8 cellular contexts compared by ENCODE assay signal in the genomic region with DNA sequence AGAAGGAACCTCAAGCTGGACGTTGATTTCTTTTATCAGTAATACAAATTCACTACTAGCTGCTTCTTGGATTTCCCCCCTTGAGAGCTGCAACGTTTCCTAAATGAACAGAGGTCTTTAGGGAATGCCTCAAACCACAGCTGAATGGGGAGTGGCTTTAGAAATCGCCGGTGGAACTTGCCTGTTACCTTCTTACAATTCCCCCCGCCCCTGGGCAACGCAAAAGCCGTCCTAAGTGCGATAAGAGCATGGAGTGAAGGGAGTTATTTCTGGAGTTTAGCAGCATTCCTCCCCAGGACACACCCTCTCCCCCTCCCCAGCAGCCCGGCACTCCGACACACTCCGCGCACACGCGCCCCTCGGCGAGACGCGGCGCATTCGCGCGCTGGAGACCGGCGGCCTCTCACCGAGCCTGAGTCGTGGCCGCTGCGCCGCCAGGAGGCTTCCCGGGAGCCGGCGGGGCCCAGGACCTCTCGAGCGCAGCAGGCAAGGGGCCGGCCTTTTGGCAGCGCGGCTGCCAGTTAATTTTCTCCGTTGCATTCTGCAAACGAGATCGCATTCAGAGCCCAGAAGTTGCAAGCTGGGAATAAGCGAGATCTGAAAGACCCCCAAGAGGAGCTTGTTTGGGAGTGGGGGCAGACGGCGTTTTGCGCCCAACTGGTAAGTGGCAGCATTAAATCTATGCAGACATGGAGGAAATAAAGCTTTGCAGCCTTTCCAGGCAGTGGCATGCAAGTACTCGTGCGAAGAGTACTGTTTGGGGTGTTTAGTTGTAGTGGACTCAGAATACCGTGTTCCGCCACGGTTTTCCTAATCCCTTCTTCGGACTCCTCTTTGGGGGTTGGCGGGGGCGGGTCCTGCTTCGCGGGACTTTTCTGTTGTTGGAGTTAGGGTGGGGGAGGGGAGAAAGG.
A peak's percentile ranks its signal among the peaks of the same experiment; 100 is the strongest.
DNase-seq lines count a peak whose midpoint lies in the region; ATAC-seq and TF ChIP-seq lines count a peak whose summit lies in the region.

No MANE protein-coding gene starts in this region.

- ATAC-seq in esophagus mucosa (peak; percentile 73), GM21447 (IDR thresholded peaks at IDR 0.05; ENCODE audit: unreplicated experiment) (no peak), GM18502 (IDR thresholded peaks at IDR 0.05; ENCODE audit: poor library complexity, unreplicated experiment) (no peak)

- H3K27ac ChIP-seq in uterus, result peak overlapping the region; percentile 92

- H3K4me3 ChIP-seq in HAP-1 (peak overlapping the region; percentile 45), uterus (peak overlapping the region; percentile 54 to 68)

- intact Hi-C loops in uterus (cut with DNase I; ENCODE audit: low total_unique reads), result loop anchor here (10.0 kb wide), 1 partner anchor 203 kb away; no protein-coding TSS in a partner anchor

- TF ChIP-seq POLR2A in uterus (IDR thresholded peaks at IDR 0.05), result peak in 1 of 2 donors; percentile 53

- H3K9me3 ChIP-seq in HAP-1, result no peaks in the 10 kb centered on the region
- no peaks in the 10 kb centered on the region for H3K9me3 ChIP-seq in uterus

- H3K36me3 ChIP-seq in HAP-1 (replicated peaks), result no peaks in the 10 kb centered on the region
- H3K36me3 ChIP-seq in uterus, result no peaks in the 10 kb centered on the region

- H3K4me1 ChIP-seq in HAP-1 (peaks cover 35% of the 10 kb centered on the region), uterus (peaks cover 0 to 5% of the 10 kb centered on the region in 2 donors)

- in situ Hi-C loops in HAP-1 (cut with MboI; ENCODE audit: low sequenced_read_pairs), result no loop called here
- in situ Hi-C loops in SK-MEL-5 (cut with HindIII; ENCODE audit: low pct_unique_long_range_greater_than_20kb, low sequenced_read_pairs), result no loop called here

- DNase-seq in Ammon's horn (ENCODE audit: low spot score) (peak; percentile 11), HAP-1 (ENCODE audit: low spot score in 2 of 2) (peak; percentile 71 to 79), SK-MEL-5 (ENCODE audit: low read depth, low spot score) (peak; percentile 56), mucosa of gallbladder (ENCODE audit: low spot score) (peak; percentile 27), uterus (peak; percentile 76 to 82)

- peak; percentile 26 to 69 (median 54) for TF ChIP-seq CTCF in uterus (IDR thresholded peaks at IDR 0.05)

- H3K27me3 ChIP-seq in HAP-1 (ENCODE audit: low read depth), result no peaks in the 10 kb centered on the region
- no peaks in the 10 kb centered on the region for H3K27me3 ChIP-seq in uterus

Comparison
In these comparisons a context has a peak if more than half of its experiments do, and no peak if none do; other contexts are left out.
1. DNase-seq: peak in every context shown above with its lines; median percentile 79 in uterus; 75 in HAP-1; 56 in SK-MEL-5; 27 in mucosa of gallbladder; 11 in Ammon's horn.